9 cellular contexts compared by ENCODE assay signal in genomic region chrX:55464050-55464449, GRCh38. TPM values are rescaled to one million over a fixed set of nuclear protein-coding genes. Genes with fewer than 3 reads are reported as not detected.
DNase-seq lines count a peak whose midpoint lies in the region; ATAC-seq and TF ChIP-seq lines count a peak whose summit lies in the region.
"Not testable (repeated sequence)": the region's sequence is repeated elsewhere in the genome, so short reads cannot be mapped to it uniquely, and the experiment has no call there.
"Had no signal": no experiment of that assay in that cellular context is flagged by ENCODE, and none has a peak within 500 bp of the region (broad histone marks: within the 10 kb centered on the region; RNA-seq: fewer than 3 reads in every experiment).

No MANE protein-coding gene starts in this region.

- H3K27me3 ChIP-seq in CD4-positive, alpha-beta T cell (ENCODE audit: control insufficient read depth, insufficient read depth, low read length); upper lobe of right lung: not testable (repeated sequence)

- not testable (repeated sequence) for H3K36me3 Mint-ChIP-seq in CD4-positive, alpha-beta T cell (ENCODE audit: low read depth); T-helper 17 cell (ENCODE audit: low read depth); activated naive CD8-positive, alpha-beta T cell treated with anti-CD3 and anti-CD28 coated beads, Interleukin-2, amount 50 U/mL, for 24 hours (ENCODE audit: low read depth)

- H3K4me1 Mint-ChIP-seq in CD4-positive, alpha-beta T cell (ENCODE audit: low read depth); T-helper 17 cell; activated naive CD8-positive, alpha-beta T cell treated with anti-CD3 and anti-CD28 coated beads, Interleukin-2, amount 50 U/mL, for 24 hours: not testable (repeated sequence)

- intact Hi-C loops in CD4-positive, alpha-beta T cell (cut with DNase I, micrococcal nuclease); upper lobe of right lung (cut with DNase I): not testable (repeated sequence)

- not testable (repeated sequence) for H3K4me3 Mint-ChIP-seq in CD4-positive, alpha-beta T cell; T-helper 17 cell; activated naive CD8-positive, alpha-beta T cell treated with anti-CD3 and anti-CD28 coated beads, Interleukin-2, amount 50 U/mL, for 24 hours

- DNase-seq in CD4-positive, alpha-beta T cell; T-helper 17 cell; activated naive CD8-positive, alpha-beta T cell treated with anti-CD3 and anti-CD28 coated beads, Interleukin-2, amount 50 U/mL, for 24 hours; upper lobe of right lung: not testable (repeated sequence)

- not testable (repeated sequence) for H3K36me3 ChIP-seq in upper lobe of right lung

- peak; percentile 57 for ATAC-seq in CD4-positive, alpha-beta T cell (ENCODE audit: poor library complexity)
- peak; percentile 76 for ATAC-seq in GM18867 (IDR thresholded peaks at IDR 0.05; ENCODE audit: unreplicated experiment)
- peak; percentile 68 for ATAC-seq in GM21576 (IDR thresholded peaks at IDR 0.05; ENCODE audit: unreplicated experiment)
- peak; percentile 43 for ATAC-seq in HG02885 (IDR thresholded peaks at IDR 0.05; ENCODE audit: poor library complexity, unreplicated experiment)
- ATAC-seq in T-helper 17 cell, result peak; percentile 40
- ATAC-seq in activated naive CD8-positive, alpha-beta T cell treated with anti-CD3 and anti-CD28 coated beads, Interleukin-2, amount 50 U/mL, for 24 hours, result peak; percentile 46
- ATAC-seq in esophagus mucosa, result peak; percentile 37
- ATAC-seq in upper lobe of right lung, result peak; percentile 44

- not testable (repeated sequence) for H3K27me3 Mint-ChIP-seq in CD4-positive, alpha-beta T cell; T-helper 17 cell; activated naive CD8-positive, alpha-beta T cell treated with anti-CD3 and anti-CD28 coated beads, Interleukin-2, amount 50 U/mL, for 24 hours

- not testable (repeated sequence) for H3K27ac ChIP-seq in CD4-positive, alpha-beta T cell (ENCODE audit: low read depth, low read length); upper lobe of right lung

- not testable (repeated sequence) for H3K9me3 Mint-ChIP-seq in CD4-positive, alpha-beta T cell; activated naive CD8-positive, alpha-beta T cell treated with anti-CD3 and anti-CD28 coated beads, Interleukin-2, amount 50 U/mL, for 24 hours

- POLR2A ChIA-PET in CD4-positive, alpha-beta T cell (lab: Charles Lee), result not testable (repeated sequence)

- CTCF ChIA-PET in CD4-positive, alpha-beta T cell (lab: Charles Lee), result not testable (repeated sequence)

- not testable (repeated sequence) for H3K4me1 ChIP-seq in upper lobe of right lung

- TF ChIP-seq CTCF in CD4-positive, alpha-beta T cell (IDR thresholded peaks at IDR 0.05); upper lobe of right lung (IDR thresholded peaks at IDR 0.05): not testable (repeated sequence)

- H3K4me3 ChIP-seq in upper lobe of right lung, result not testable (repeated sequence)

- H3K9me3 ChIP-seq in CD4-positive, alpha-beta T cell (ENCODE audit: control insufficient read depth, low read length); T-helper 17 cell (ENCODE audit: control insufficient read depth, low read length, poor library complexity, severe bottlenecking); upper lobe of right lung: not testable (repeated sequence)

- H3K27ac Mint-ChIP-seq in CD4-positive, alpha-beta T cell; T-helper 17 cell; activated naive CD8-positive, alpha-beta T cell treated with anti-CD3 and anti-CD28 coated beads, Interleukin-2, amount 50 U/mL, for 24 hours: not testable (repeated sequence)

RNA-seq across cellular contexts. Expression of gene MAGEH1, which starts 12.1 kb away (rescaled TPM):
- 10 to 100 TPM; 17.7 to 18.7 TPM for total RNA-seq in CD4-positive, alpha-beta T cell
- total RNA-seq in T-helper 17 cell (10 to 100 TPM; 13.1 to 13.5 TPM), esophagus mucosa (2.1 TPM), upper lobe of right lung (27.2 TPM)
- total RNA-seq: Calu3 had no signal

RNA-seq across cellular contexts. Expression of gene USP51, which starts 25.6 kb away (rescaled TPM):
- 1 to 10 TPM; 2.3 TPM for total RNA-seq in CD4-positive, alpha-beta T cell
- 1 to 10 TPM; 1.5 to 1.8 TPM for total RNA-seq in T-helper 17 cell
- total RNA-seq in esophagus mucosa, result 0.40 TPM
- total RNA-seq in upper lobe of right lung, result 3.7 TPM
